In the genomic region with DNA sequence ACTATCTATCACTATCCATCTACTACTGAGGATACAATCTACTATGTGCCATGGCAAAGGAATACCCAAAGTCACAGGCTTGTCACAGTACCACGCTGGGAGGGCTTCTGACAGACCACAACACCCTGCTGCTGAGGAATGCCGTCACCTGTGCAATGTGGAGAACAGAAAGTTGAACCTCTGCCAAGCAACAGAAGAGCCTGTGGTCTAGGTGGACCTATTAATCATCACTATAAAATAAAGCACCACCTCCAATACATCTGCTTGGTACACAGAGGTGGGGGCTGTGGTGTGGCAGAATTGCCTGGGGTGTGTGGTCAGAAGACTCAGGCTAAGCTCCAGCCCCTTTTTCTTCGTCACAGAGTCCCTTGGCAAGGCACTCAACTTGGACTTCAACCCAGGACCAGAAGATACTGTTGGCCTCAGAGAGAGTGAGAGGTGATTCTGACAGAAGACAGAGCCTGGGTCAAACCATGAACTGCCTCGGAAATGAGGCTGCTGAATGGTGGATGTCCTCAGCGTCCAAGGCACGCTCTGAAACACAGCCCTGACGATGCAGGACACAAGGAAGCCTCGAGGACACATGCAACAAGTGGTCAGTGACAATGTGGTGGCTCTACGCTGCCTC, we compare ENCODE assay signal across 1 cellular context.
TF ChIP-seq lines count a peak whose summit lies in the region.

No MANE protein-coding gene starts in this region.

TF ChIP-seq in GM12878, 131 proteins besides CTCF, POLR2A, EP300 and RAD21 (continued from another document):
- TF ChIP-seq, protein P1, sequence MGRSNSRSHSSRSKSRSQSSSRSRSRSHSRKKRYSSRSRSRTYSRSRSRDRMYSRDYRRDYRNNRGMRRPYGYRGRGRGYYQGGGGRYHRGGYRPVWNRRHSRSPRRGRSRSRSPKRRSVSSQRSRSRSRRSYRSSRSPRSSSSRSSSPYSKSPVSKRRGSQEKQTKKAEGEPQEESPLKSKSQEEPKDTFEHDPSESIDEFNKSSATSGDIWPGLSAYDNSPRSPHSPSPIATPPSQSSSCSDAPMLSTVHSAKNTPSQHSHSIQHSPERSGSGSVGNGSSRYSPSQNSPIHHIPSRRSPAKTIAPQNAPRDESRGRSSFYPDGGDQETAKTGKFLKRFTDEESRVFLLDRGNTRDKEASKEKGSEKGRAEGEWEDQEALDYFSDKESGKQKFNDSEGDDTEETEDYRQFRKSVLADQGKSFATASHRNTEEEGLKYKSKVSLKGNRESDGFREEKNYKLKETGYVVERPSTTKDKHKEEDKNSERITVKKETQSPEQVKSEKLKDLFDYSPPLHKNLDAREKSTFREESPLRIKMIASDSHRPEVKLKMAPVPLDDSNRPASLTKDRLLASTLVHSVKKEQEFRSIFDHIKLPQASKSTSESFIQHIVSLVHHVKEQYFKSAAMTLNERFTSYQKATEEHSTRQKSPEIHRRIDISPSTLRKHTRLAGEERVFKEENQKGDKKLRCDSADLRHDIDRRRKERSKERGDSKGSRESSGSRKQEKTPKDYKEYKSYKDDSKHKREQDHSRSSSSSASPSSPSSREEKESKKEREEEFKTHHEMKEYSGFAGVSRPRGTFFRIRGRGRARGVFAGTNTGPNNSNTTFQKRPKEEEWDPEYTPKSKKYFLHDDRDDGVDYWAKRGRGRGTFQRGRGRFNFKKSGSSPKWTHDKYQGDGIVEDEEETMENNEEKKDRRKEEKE (IDR thresholded peaks at IDR 0.05) = no peak
- no peak for TF ChIP-seq WRNIP1 (IDR thresholded peaks at IDR 0.05; ENCODE audit: borderline replicate concordance, low read depth, low read length)
- TF ChIP-seq KLF5 (IDR thresholded peaks at IDR 0.05; ENCODE audit: partially characterized antibody) = no peak
TF ChIP-seq in GM12878: peak in this region for 0.
